Comparison of ENCODE assay signal across 1 cellular context in the genomic region with DNA sequence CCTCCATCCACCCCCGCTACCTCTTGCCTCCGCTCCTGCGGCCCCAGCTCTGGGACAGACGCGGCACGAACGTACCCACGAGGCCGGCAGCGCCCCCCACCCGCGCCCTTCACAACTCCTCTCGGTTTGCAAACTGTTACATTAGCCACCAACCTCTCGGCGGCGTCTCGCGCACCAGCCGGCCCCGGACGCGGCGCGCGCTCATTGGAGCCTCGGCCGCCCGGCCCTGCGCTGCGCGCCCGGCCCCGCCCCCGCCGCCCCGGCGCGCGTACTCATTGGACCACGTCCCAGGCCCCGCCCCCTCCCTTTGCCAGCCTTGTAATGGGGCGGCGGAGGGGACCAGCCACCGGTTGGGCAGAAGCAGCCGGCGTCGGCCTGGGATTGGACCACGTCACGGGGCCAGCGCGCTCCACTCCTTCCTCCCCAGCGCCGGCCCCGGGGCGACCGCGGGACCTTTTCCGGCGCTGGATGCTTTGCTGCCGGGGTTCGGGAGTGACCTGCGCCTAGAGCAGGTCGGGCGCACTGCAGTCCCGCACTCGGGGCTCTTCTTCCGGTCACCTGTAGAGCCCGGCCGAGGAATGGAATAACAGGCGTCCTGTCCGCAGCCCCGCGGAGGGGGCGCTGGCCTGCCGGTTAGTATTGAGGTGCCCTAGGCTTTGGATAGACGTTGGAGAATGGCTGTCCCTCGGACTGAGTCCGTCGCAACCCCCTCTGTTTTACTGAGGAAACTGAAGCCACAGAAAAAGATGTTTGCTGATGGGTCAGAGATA.
TF ChIP-seq lines count a peak whose summit lies in the region.

A gene with protein sequence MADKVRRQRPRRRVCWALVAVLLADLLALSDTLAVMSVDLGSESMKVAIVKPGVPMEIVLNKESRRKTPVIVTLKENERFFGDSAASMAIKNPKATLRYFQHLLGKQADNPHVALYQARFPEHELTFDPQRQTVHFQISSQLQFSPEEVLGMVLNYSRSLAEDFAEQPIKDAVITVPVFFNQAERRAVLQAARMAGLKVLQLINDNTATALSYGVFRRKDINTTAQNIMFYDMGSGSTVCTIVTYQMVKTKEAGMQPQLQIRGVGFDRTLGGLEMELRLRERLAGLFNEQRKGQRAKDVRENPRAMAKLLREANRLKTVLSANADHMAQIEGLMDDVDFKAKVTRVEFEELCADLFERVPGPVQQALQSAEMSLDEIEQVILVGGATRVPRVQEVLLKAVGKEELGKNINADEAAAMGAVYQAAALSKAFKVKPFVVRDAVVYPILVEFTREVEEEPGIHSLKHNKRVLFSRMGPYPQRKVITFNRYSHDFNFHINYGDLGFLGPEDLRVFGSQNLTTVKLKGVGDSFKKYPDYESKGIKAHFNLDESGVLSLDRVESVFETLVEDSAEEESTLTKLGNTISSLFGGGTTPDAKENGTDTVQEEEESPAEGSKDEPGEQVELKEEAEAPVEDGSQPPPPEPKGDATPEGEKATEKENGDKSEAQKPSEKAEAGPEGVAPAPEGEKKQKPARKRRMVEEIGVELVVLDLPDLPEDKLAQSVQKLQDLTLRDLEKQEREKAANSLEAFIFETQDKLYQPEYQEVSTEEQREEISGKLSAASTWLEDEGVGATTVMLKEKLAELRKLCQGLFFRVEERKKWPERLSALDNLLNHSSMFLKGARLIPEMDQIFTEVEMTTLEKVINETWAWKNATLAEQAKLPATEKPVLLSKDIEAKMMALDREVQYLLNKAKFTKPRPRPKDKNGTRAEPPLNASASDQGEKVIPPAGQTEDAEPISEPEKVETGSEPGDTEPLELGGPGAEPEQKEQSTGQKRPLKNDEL (minus strand): TSS at position 206 of the 770 bp plus-strand sequence. CDS start 1,045 bp downstream, outside the sequence.

TF ChIP-seq in K562, 482 proteins besides CTCF, POLR2A, EP300 and RAD21 (continued from another document and continues in another):
- no peak for TF ChIP-seq MAFG (tag; conservative IDR thresholded peaks at IDR 0.05)
- TF ChIP-seq PHB (CRISPR knock-in tag; IDR thresholded peaks at IDR 0.05), result no peak; the same call in 1 of the 2 replicates
- TF ChIP-seq SRF (CRISPR knock-in tag; IDR thresholded peaks at IDR 0.05), result peak in 1 of 2 experiments; percentile 56; a peak in 1 of 4 replicates
- no peak for TF ChIP-seq ARHGAP35 (IDR thresholded peaks at IDR 0.05; ENCODE audit: partially characterized antibody)
- TF ChIP-seq IRF2 (CRISPR knock-in tag; IDR thresholded peaks at IDR 0.05), result no peak
- TF ChIP-seq, protein P1, sequence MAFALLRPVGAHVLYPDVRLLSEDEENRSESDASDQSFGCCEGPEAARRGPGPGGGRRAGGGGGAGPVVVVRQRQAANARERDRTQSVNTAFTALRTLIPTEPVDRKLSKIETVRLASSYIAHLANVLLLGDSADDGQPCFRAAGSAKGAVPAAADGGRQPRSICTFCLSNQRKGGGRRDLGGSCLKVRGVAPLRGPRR (CRISPR knock-in tag; IDR thresholded peaks at IDR 0.05), result no peak
- no peak for TF ChIP-seq POLR3G (IDR thresholded peaks at IDR 0.05; ENCODE audit: extremely low read depth, insufficient read length, insufficient replicate concordance)
- no peak for TF ChIP-seq SMAD3 (CRISPR knock-in tag; conservative IDR thresholded peaks at IDR 0.05)
- TF ChIP-seq, protein P2, sequence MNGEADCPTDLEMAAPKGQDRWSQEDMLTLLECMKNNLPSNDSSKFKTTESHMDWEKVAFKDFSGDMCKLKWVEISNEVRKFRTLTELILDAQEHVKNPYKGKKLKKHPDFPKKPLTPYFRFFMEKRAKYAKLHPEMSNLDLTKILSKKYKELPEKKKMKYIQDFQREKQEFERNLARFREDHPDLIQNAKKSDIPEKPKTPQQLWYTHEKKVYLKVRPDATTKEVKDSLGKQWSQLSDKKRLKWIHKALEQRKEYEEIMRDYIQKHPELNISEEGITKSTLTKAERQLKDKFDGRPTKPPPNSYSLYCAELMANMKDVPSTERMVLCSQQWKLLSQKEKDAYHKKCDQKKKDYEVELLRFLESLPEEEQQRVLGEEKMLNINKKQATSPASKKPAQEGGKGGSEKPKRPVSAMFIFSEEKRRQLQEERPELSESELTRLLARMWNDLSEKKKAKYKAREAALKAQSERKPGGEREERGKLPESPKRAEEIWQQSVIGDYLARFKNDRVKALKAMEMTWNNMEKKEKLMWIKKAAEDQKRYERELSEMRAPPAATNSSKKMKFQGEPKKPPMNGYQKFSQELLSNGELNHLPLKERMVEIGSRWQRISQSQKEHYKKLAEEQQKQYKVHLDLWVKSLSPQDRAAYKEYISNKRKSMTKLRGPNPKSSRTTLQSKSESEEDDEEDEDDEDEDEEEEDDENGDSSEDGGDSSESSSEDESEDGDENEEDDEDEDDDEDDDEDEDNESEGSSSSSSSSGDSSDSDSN (IDR thresholded peaks at IDR 0.05; ENCODE audit: borderline replicate concordance in 1 of 2, low read depth in 2 of 2, low read length in 2 of 2), result peak in 1 of 2 experiments; percentile 67; a peak in 1 of 4 replicates
- TF ChIP-seq CXXC5 (CRISPR knock-in tag; IDR thresholded peaks at IDR 0.05), result peak; percentile 80
- TF ChIP-seq SLC30A9 (CRISPR knock-in tag; IDR thresholded peaks at IDR 0.05), result no peak
- TF ChIP-seq ZNF431 (CRISPR knock-in tag; IDR thresholded peaks at IDR 0.05), result no peak; the same call in 1 of the 2 replicates
- TF ChIP-seq ZNF79 (CRISPR knock-in tag; IDR thresholded peaks at IDR 0.05; ENCODE audit: low read depth), result no peak
- TF ChIP-seq ZNF165 (CRISPR knock-in tag; IDR thresholded peaks at IDR 0.05; ENCODE audit: borderline replicate concordance), result no peak
- TF ChIP-seq EWSR1 (IDR thresholded peaks at IDR 0.05; ENCODE audit: borderline replicate concordance, low read depth, partially characterized antibody), result no peak
- TF ChIP-seq TFAM (CRISPR knock-in tag; conservative IDR thresholded peaks at IDR 0.05), result no peak
- TF ChIP-seq ZNF263 (CRISPR knock-in tag; IDR thresholded peaks at IDR 0.05; ENCODE audit: borderline replicate concordance), result 0 out of 2 replicates have a peak, but pooled peaks have one; percentile 3
- TF ChIP-seq HMG20B (CRISPR knock-in tag; IDR thresholded peaks at IDR 0.05), result no peak
- TF ChIP-seq TRIM28 (IDR thresholded peaks at IDR 0.05), result no peak
- TF ChIP-seq, protein P3, sequence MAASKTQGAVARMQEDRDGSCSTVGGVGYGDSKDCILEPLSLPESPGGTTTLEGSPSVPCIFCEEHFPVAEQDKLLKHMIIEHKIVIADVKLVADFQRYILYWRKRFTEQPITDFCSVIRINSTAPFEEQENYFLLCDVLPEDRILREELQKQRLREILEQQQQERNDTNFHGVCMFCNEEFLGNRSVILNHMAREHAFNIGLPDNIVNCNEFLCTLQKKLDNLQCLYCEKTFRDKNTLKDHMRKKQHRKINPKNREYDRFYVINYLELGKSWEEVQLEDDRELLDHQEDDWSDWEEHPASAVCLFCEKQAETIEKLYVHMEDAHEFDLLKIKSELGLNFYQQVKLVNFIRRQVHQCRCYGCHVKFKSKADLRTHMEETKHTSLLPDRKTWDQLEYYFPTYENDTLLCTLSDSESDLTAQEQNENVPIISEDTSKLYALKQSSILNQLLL (CRISPR knock-in tag; IDR thresholded peaks at IDR 0.05; ENCODE audit: borderline replicate concordance), result no peak
- TF ChIP-seq DDX20 (tag; IDR thresholded peaks at IDR 0.05; ENCODE audit: low read depth), result no peak
- TF ChIP-seq KLF6 (CRISPR knock-in tag; IDR thresholded peaks at IDR 0.05; ENCODE audit: borderline replicate concordance), result no peak
- no peak; the same call in 1 of the 2 replicates for TF ChIP-seq JUND (IDR thresholded peaks at IDR 0.05; ENCODE audit: borderline replicate concordance, low read depth, low read length)
- no peak for TF ChIP-seq JUND (tag; IDR thresholded peaks at IDR 0.05; ENCODE audit: borderline replicate concordance, low read depth, low read length)
- TF ChIP-seq ASH1L (IDR thresholded peaks at IDR 0.05; ENCODE audit: borderline replicate concordance, low read depth, partially characterized antibody), result no peak
- TF ChIP-seq, protein P4, sequence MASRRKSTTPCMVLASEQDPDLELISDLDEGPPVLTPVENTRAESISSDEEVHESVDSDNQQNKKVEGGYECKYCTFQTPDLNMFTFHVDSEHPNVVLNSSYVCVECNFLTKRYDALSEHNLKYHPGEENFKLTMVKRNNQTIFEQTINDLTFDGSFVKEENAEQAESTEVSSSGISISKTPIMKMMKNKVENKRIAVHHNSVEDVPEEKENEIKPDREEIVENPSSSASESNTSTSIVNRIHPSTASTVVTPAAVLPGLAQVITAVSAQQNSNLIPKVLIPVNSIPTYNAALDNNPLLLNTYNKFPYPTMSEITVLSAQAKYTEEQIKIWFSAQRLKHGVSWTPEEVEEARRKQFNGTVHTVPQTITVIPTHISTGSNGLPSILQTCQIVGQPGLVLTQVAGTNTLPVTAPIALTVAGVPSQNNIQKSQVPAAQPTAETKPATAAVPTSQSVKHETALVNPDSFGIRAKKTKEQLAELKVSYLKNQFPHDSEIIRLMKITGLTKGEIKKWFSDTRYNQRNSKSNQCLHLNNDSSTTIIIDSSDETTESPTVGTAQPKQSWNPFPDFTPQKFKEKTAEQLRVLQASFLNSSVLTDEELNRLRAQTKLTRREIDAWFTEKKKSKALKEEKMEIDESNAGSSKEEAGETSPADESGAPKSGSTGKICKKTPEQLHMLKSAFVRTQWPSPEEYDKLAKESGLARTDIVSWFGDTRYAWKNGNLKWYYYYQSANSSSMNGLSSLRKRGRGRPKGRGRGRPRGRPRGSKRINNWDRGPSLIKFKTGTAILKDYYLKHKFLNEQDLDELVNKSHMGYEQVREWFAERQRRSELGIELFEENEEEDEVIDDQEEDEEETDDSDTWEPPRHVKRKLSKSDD (conservative IDR thresholded peaks at IDR 0.05; ENCODE audit: low read length), result no peak
- TF ChIP-seq RBM34 (IDR thresholded peaks at IDR 0.05; ENCODE audit: borderline replicate concordance, insufficient read depth, low read length), result no peak
- peak; percentile 94 for TF ChIP-seq EP400 (IDR thresholded peaks at IDR 0.05)
- TF ChIP-seq ZFPM2 (CRISPR knock-in tag; IDR thresholded peaks at IDR 0.05), result no peak
- TF ChIP-seq, protein P5, sequence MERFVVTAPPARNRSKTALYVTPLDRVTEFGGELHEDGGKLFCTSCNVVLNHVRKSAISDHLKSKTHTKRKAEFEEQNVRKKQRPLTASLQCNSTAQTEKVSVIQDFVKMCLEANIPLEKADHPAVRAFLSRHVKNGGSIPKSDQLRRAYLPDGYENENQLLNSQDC (CRISPR knock-in tag; IDR thresholded peaks at IDR 0.05), result peak; percentile 64; the same call in 1 of the 2 replicates
- no peak for TF ChIP-seq TEAD2 (tag; IDR thresholded peaks at IDR 0.05)
- peak; percentile 60 for TF ChIP-seq HNRNPLL (IDR thresholded peaks at IDR 0.05; ENCODE audit: low read depth, low read length, poor library complexity, severe bottlenecking)
- TF ChIP-seq CHD1 (IDR thresholded peaks at IDR 0.05; ENCODE audit: low read length), result no peak
- TF ChIP-seq SAFB2 (IDR thresholded peaks at IDR 0.05; ENCODE audit: borderline replicate concordance, low read depth, low read length, severe bottlenecking), result no peak
- TF ChIP-seq XRCC3 (IDR thresholded peaks at IDR 0.05), result no peak
- TF ChIP-seq BRD9 (IDR thresholded peaks at IDR 0.05; ENCODE audit: low read depth, partially characterized antibody), result peak; percentile 53
- no peak for TF ChIP-seq ZNF324 (CRISPR knock-in tag; IDR thresholded peaks at IDR 0.05)
- no peak for TF ChIP-seq ZNF347 (CRISPR knock-in tag; IDR thresholded peaks at IDR 0.05; ENCODE audit: low read depth)
- no peak; the same call in 1 of the 2 replicates for TF ChIP-seq JUN (IDR thresholded peaks at IDR 0.05; ENCODE audit: borderline replicate concordance, low read depth, low read length)
- TF ChIP-seq JUN (CRISPR knock-in tag; IDR thresholded peaks at IDR 0.05; ENCODE audit: borderline replicate concordance), result no peak
- no peak for TF ChIP-seq IFI16 (CRISPR knock-in tag; IDR thresholded peaks at IDR 0.05)
- peak; percentile 81; the same call in 1 of the 2 replicates for TF ChIP-seq ZNF830 (CRISPR knock-in tag; IDR thresholded peaks at IDR 0.05)
- no peak for TF ChIP-seq SMARCA5 (IDR thresholded peaks at IDR 0.05)
- TF ChIP-seq, protein P6, sequence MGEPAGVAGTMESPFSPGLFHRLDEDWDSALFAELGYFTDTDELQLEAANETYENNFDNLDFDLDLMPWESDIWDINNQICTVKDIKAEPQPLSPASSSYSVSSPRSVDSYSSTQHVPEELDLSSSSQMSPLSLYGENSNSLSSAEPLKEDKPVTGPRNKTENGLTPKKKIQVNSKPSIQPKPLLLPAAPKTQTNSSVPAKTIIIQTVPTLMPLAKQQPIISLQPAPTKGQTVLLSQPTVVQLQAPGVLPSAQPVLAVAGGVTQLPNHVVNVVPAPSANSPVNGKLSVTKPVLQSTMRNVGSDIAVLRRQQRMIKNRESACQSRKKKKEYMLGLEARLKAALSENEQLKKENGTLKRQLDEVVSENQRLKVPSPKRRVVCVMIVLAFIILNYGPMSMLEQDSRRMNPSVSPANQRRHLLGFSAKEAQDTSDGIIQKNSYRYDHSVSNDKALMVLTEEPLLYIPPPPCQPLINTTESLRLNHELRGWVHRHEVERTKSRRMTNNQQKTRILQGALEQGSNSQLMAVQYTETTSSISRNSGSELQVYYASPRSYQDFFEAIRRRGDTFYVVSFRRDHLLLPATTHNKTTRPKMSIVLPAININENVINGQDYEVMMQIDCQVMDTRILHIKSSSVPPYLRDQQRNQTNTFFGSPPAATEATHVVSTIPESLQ (CRISPR knock-in tag; IDR thresholded peaks at IDR 0.05), result no peak
- TF ChIP-seq MAFK (IDR thresholded peaks at IDR 0.05; ENCODE audit: low read length), result no peak
- peak; percentile 35 for TF ChIP-seq FIP1L1 (IDR thresholded peaks at IDR 0.05; ENCODE audit: low read depth, low read length, poor library complexity, severe bottlenecking)
- TF ChIP-seq, protein P7, sequence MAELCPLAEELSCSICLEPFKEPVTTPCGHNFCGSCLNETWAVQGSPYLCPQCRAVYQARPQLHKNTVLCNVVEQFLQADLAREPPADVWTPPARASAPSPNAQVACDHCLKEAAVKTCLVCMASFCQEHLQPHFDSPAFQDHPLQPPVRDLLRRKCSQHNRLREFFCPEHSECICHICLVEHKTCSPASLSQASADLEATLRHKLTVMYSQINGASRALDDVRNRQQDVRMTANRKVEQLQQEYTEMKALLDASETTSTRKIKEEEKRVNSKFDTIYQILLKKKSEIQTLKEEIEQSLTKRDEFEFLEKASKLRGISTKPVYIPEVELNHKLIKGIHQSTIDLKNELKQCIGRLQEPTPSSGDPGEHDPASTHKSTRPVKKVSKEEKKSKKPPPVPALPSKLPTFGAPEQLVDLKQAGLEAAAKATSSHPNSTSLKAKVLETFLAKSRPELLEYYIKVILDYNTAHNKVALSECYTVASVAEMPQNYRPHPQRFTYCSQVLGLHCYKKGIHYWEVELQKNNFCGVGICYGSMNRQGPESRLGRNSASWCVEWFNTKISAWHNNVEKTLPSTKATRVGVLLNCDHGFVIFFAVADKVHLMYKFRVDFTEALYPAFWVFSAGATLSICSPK (IDR thresholded peaks at IDR 0.05; ENCODE audit: borderline replicate concordance), result no peak
